ENCODE assay signal across 15 cellular contexts in genomic region chr6:125392682-125393081, GRCh38.
A peak's percentile ranks its signal among the peaks of the same experiment; 100 is the strongest.
DNase-seq lines count a peak whose midpoint lies in the region; ATAC-seq, FAIRE-seq and TF ChIP-seq lines count a peak whose summit lies in the region.
"Had no signal": no experiment of that assay in that cellular context is flagged by ENCODE, and none has a peak within 500 bp of the region (broad histone marks: within the 10 kb centered on the region; RNA-seq: fewer than 3 reads in every experiment).

No MANE protein-coding gene starts in this region.

- intact Hi-C loops in heart right ventricle (cut with DNase I), result no loop called here

- H3K27ac ChIP-seq in osteoblast (ENCODE audit: low read depth, low read length) (no peak overlapping the region), heart right ventricle (no peak overlapping the region)

- no peaks in the 10 kb centered on the region for H4K20me1 ChIP-seq in osteoblast (ENCODE audit: insufficient read depth, low read length)

- H3K27me3 ChIP-seq in osteoblast (ENCODE audit: insufficient read depth, low read length) (no peaks in the 10 kb centered on the region), heart right ventricle (no peaks in the 10 kb centered on the region)

- no peaks in the 10 kb centered on the region for H3K79me2 ChIP-seq in osteoblast (ENCODE audit: insufficient read depth, low read length)

- no peaks in the 10 kb centered on the region for H3K36me3 ChIP-seq in osteoblast (ENCODE audit: insufficient read depth, low read length)
- no peaks in the 10 kb centered on the region for H3K36me3 ChIP-seq in heart right ventricle

- WGBS in heart right ventricle, 2 donors, result 86 to 89% methylated on average over 3 of the region's 3 CpGs

- no peak overlapping the region for H2AFZ ChIP-seq in osteoblast (ENCODE audit: low read length)

- peak; percentile 82 for FAIRE-seq in GM12891 (lab: Jason Lieb, UNC)
- FAIRE-seq: G401.6 had no signal

- H3K9me3 ChIP-seq in osteoblast (ENCODE audit: low read depth, low read length), result no peaks in the 10 kb centered on the region
- peaks cover 0 to 13% (median 0%) of the 10 kb centered on the region in 11 donors for H3K9me3 ChIP-seq in heart right ventricle
- H3K9me3 ChIP-seq: mucosa of descending colon had no signal

- no peak overlapping the region for H3K4me2 ChIP-seq in osteoblast (ENCODE audit: insufficient read depth, low read length)

- TF ChIP-seq CTCF in osteoblast (IDR thresholded peaks at IDR 0.05; ENCODE audit: extremely low read depth, low read depth, low read length) (no peak), heart right ventricle (IDR thresholded peaks at IDR 0.05) (no peak)

- ATAC-seq in GM19438 (IDR thresholded peaks at IDR 0.05; ENCODE audit: low read depth, unreplicated experiment) (peak; percentile 75), HG02938 (IDR thresholded peaks at IDR 0.05; ENCODE audit: unreplicated experiment) (peak; percentile 68), heart right ventricle (no peak)
- ATAC-seq: activated naive CD4-positive, alpha-beta T cell treated with anti-CD3 and anti-CD28 coated beads, Interleukin-2, amount 50 U/mL, for 72 hours; mucosa of descending colon; right cardiac atrium; T-cell had no signal

- DNase-seq in GM12891 (ENCODE audit: insufficient read length, low spot score) (no peak), MV-4-11 (lab: John Stamatoyannopoulos, UW) (peak; percentile 66), germinal center (ENCODE audit: low spot score) (no peak), osteoblast (ENCODE audit: insufficient read length, low spot score, missing footprints) (no peak), heart right ventricle (no peak), kidney glomerular epithelial cell (lab: John Stamatoyannopoulos, UW) (no peak)
- DNase-seq: mucosa of descending colon, NCI-H1105, NCI-H748 treated with DMSO at 0.1 percent for 48 hours, right cardiac atrium, T-cell had no signal

- no peak for TF ChIP-seq POLR2A in GM12891 (IDR thresholded peaks at IDR 0.05; ENCODE audit: low read depth, low read length)

- H3K4me3 ChIP-seq in osteoblast (ENCODE audit: insufficient read depth, low read length), result no peak overlapping the region
- no peak overlapping the region for H3K4me3 ChIP-seq in heart right ventricle
- H3K4me3 ChIP-seq: mucosa of descending colon had no signal

- H3K4me1 ChIP-seq in osteoblast (ENCODE audit: insufficient read depth, low read length) (no peaks in the 10 kb centered on the region), heart right ventricle (no peaks in the 10 kb centered on the region)

TF ChIP-seq in GM12891, 5 proteins besides CTCF, POLR2A, EP300 and RAD21:
- TF ChIP-seq TAF1 (IDR thresholded peaks at IDR 0.05; ENCODE audit: low read depth, low read length) (no peak), POU2F2 (IDR thresholded peaks at IDR 0.05; ENCODE audit: low read depth, low read length) (no peak), PAX5 (IDR thresholded peaks at IDR 0.05; ENCODE audit: insufficient read depth, low read length, severe bottlenecking) (no peak), SPI1 (IDR thresholded peaks at IDR 0.05; ENCODE audit: low read depth, low read length) (no peak), POLR2AphosphoS5 (IDR thresholded peaks at IDR 0.05; ENCODE audit: low read depth, low read length) (no peak)

Comparison
In these comparisons a context has a peak if more than half of its experiments do, and no peak if none do; other contexts are left out.
1. ATAC-seq: peak in GM19438 (single experiment) and HG02938 (single experiment); none in heart right ventricle (0 of 8).